Comparison of ENCODE assay signal across 8 cellular contexts in genomic region chr12:115451785-115452736, GRCh38.
DNase-seq lines count a peak whose midpoint lies in the region; ATAC-seq and TF ChIP-seq lines count a peak whose summit lies in the region.

No MANE protein-coding gene starts in this region.

- WGBS in adrenal gland, 4 donors = 4 to 20% (median 7%) methylated on average over 12 to 83 of the region's 83 CpGs

- H3K4me3 Mint-ChIP-seq in stimulated activated naive B cell treated with anti-CD40 and anti-IgM and Interleukin-4, amounts not matched to agents 10 μg/mL and 1 μg/mL and 100 μg/mL, for 72 hours = peak overlapping the region in 1 of 2 donors; percentile 6

- H3K4me1 ChIP-seq in adrenal gland (replicated peaks in 1 of 2) = no peaks in the 10 kb centered on the region
- peaks cover 31% of the 10 kb centered on the region for H3K4me1 ChIP-seq in iPS-20b (ENCODE audit: insufficient read depth, low read length)

- DNase-seq in GM10248 (ENCODE audit: extremely low spot score) (peak; percentile 35), LoVo (ENCODE audit: low spot score) (peak; percentile 62), adrenal gland (peak; percentile 33 to 75 (median 60)), SKM-1 (lab: John Stamatoyannopoulos, UW; ENCODE audit: unreplicated experiment) (no peak)
- no peak for DNase-seq in stimulated activated naive B cell treated with anti-CD40 and anti-IgM and Interleukin-4, amounts not matched to agents 10 μg/mL and 1 μg/mL and 100 μg/mL, for 72 hours
- DNase-seq in stimulated activated CD4-positive, alpha-beta T cell treated with anti-CD3 and anti-CD28 coated beads, Interleukin-4, amount 100 ng/mL, for 1 hour = no peak

- peaks cover 0 to 5% of the 10 kb centered on the region in 2 donors for H3K9me3 Mint-ChIP-seq in stimulated activated naive B cell treated with anti-CD40 and anti-IgM and Interleukin-4, amounts not matched to agents 10 μg/mL and 1 μg/mL and 100 μg/mL, for 72 hours

- CTCF ChIA-PET in GM10248 (lab: Yijun Ruan, JAX) = no interaction called here

- H3K9ac ChIP-seq in iPS-20b (ENCODE audit: low read depth, low read length) = peak overlapping the region; percentile 57; the same call in 1 of the 2 replicates

- no peak overlapping the region for H3K27ac Mint-ChIP-seq in stimulated activated naive B cell treated with anti-CD40 and anti-IgM and Interleukin-4, amounts not matched to agents 10 μg/mL and 1 μg/mL and 100 μg/mL, for 72 hours

- peaks cover 33 to 35% of the 10 kb centered on the region in 2 donors for H3K27me3 Mint-ChIP-seq in stimulated activated naive B cell treated with anti-CD40 and anti-IgM and Interleukin-4, amounts not matched to agents 10 μg/mL and 1 μg/mL and 100 μg/mL, for 72 hours

- POLR2A ChIA-PET in GM10248 (lab: Yijun Ruan, JAX) = no interaction called here

- H3K36me3 Mint-ChIP-seq in stimulated activated naive B cell treated with anti-CD40 and anti-IgM and Interleukin-4, amounts not matched to agents 10 μg/mL and 1 μg/mL and 100 μg/mL, for 72 hours = peaks cover 0 to 4% of the 10 kb centered on the region in 2 donors

- H3K9me3 ChIP-seq in adrenal gland (replicated peaks in 1 of 3) = no peaks in the 10 kb centered on the region
- no peaks in the 10 kb centered on the region for H3K9me3 ChIP-seq in iPS-20b (ENCODE audit: insufficient read depth, low read depth, low read length)

- H3K4me3 ChIP-seq in adrenal gland (peak overlapping the region in 1 of 4 donors; percentile 54), iPS-20b (ENCODE audit: low read length) (peak overlapping the region; percentile 76)

- no peak for TF ChIP-seq POLR2A in adrenal gland (IDR thresholded peaks at IDR 0.05)

- H3K27ac ChIP-seq in adrenal gland (peak overlapping the region in 2 of 5 donors; percentile 5 to 33), iPS-20b (ENCODE audit: low read length) (no peak overlapping the region)

- H3K4me1 Mint-ChIP-seq in stimulated activated naive B cell treated with anti-CD40 and anti-IgM and Interleukin-4, amounts not matched to agents 10 μg/mL and 1 μg/mL and 100 μg/mL, for 72 hours = peaks cover 4 to 5% of the 10 kb centered on the region in 2 donors

- H3K36me3 ChIP-seq in adrenal gland (replicated peaks in 1 of 2) (no peaks in the 10 kb centered on the region), iPS-20b (ENCODE audit: insufficient read depth, low read depth, low read length) (no peaks in the 10 kb centered on the region)

- H3K27me3 ChIP-seq in adrenal gland = no peaks in the 10 kb centered on the region
- H3K27me3 ChIP-seq in iPS-20b (ENCODE audit: insufficient read depth, low read length) = peaks cover 38% of the 10 kb centered on the region

- intact Hi-C loops in adrenal gland (cut with DNase I) = no loop called here

- TF ChIP-seq CTCF in GM10248 (IDR thresholded peaks at IDR 0.05; ENCODE audit: control extremely low read depth, extremely low read depth, low read depth, missing control alignments) (no peak), adrenal gland (IDR thresholded peaks at IDR 0.05) (no peak)

- ATAC-seq in stimulated activated naive B cell treated with anti-CD40 and anti-IgM and Interleukin-4, amounts not matched to agents 10 μg/mL and 1 μg/mL and 100 μg/mL, for 72 hours (replicated peaks) = peak; percentile 12 to 31
- no peak for ATAC-seq in GM19023 (IDR thresholded peaks at IDR 0.05; ENCODE audit: unreplicated experiment)

Comparison
In these comparisons a context has a peak if more than half of its experiments do, and no peak if none do; other contexts are left out.
1. DNase-seq: peak in GM10248 (single experiment), LoVo (single experiment) and adrenal gland (7 of 7); none in stimulated activated naive B cell treated with anti-CD40 and anti-IgM and Interleukin-4, amounts not matched to agents 10 μg/mL and 1 μg/mL and 100 μg/mL, for 72 hours (single experiment), stimulated activated CD4-positive, alpha-beta T cell treated with anti-CD3 and anti-CD28 coated beads, Interleukin-4, amount 100 ng/mL, for 1 hour (single experiment) and SKM-1 (single experiment).